ENCODE assay signal across 36 cellular contexts in the genomic region with DNA sequence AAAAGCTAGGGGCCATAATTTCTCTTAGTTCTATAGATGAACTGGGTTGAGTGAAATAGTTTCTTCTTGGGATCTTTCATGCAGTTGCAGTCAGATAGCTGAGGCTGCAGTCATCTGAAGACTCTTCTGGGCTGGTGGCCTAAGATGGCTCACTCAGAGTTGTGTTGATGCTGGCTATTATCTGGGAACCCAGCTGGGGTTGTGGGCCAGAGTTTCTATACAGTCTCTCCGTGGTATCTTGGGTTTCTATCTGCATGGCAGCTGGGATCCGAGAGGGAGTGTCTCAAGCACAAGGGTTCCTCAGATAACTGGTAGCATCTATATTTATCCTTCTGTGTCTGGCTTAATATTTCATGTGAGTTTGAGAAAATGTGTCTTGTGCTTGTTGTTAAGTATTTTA. TPM values are rescaled to one million over a fixed set of nuclear protein-coding genes. Genes with fewer than 3 reads are reported as not detected.
"Had no signal": no experiment of that assay in that cellular context is flagged by ENCODE, and none has a peak within 500 bp of the region (broad histone marks: within the 10 kb centered on the region; RNA-seq: fewer than 3 reads in every experiment).

No MANE protein-coding gene starts in this region.

- H3K27me3 ChIP-seq: brain microvascular endothelial cell had no signal

- H3K27ac ChIP-seq: brain microvascular endothelial cell, SK-N-MC, WERI-Rb-1 had no signal

- H3K4me3 ChIP-seq: SK-N-MC had no signal

- H3K36me3 ChIP-seq: brain microvascular endothelial cell, WERI-Rb-1 had no signal

- ATAC-seq: activated CD8-positive, alpha-beta memory T cell treated with anti-CD3 and anti-CD28 coated beads, Interleukin-2, amount 10 ng/mL, durations not matched to agents 7 days and 5 days; activated T-cell treated with anti-CD3 and anti-CD28 coated beads, Interleukin-2, amount 50 U/mL, for 72 hours; activated T-helper 17 cell treated with anti-CD3 and anti-CD28 coated beads, Interleukin-2, amount 50 U/mL, for 72 hours had no signal

- DNase-seq: activated CD4-positive, alpha-beta memory T cell treated with anti-CD3 and anti-CD28 coated beads, Interleukin-2, amount 10 ng/mL, durations not matched to agents 7 days and 5 days; activated CD4-positive, alpha-beta T cell treated with anti-CD3 and anti-CD28 coated beads for 1 hour; activated CD4-positive, alpha-beta T cell treated with anti-CD3 and anti-CD28 coated beads for 48 hours; activated CD4-positive, CD25-positive, alpha-beta regulatory T cell; activated CD8-positive, alpha-beta memory T cell treated with anti-CD3 and anti-CD28 coated beads for 24 hours; activated CD8-positive, alpha-beta memory T cell treated with anti-CD3 and anti-CD28 coated beads, Interleukin-2, amount 10 ng/mL, durations not matched to agents 7 days and 5 days; activated effector memory CD4-positive, alpha-beta T cell treated with anti-CD3 and anti-CD28 coated beads, Interleukin-2, amount 50 U/mL, for 16 hours; activated naive CD4-positive, alpha-beta T cell; activated naive CD4-positive, alpha-beta T cell treated with anti-CD3 and anti-CD28 coated beads, Interleukin-2, amount 50 U/mL, for 16 hours; activated naive CD8-positive, alpha-beta T cell treated with anti-CD3 and anti-CD28 coated beads for 36 hours; activated T-cell treated with anti-CD3 and anti-CD28 coated beads, Interleukin-2, amount 50 U/mL, for 1 hour; activated T-cell treated with anti-CD3 and anti-CD28 coated beads, Interleukin-2, amount 50 U/mL, for 72 hours; amniotic stem cell; aorta; brain microvascular endothelial cell; central memory CD4-positive, alpha-beta T cell; Karpas-422; KBM-7; NCI-H1105; NCI-H1417 treated with DMSO at 0.1 percent for 48 hours; NCI-H187 treated with DMSO at 0.1 percent for 48 hours; NCI-H2081; NCI-H2171 treated with DMSO at 0.1 percent for 48 hours; NCI-H2227 treated with DMSO at 0.1 percent for 48 hours; NCI-H446; NCI-H510A treated with DMSO at 0.1 percent for 48 hours; NCI-H69; NCI-H82; Right ventricle myocardium superior; T1000; WERI-Rb-1 had no signal

RNA-seq across cellular contexts. Expression of a gene that starts 21.1 kb away (rescaled TPM):
- total RNA-seq: activated CD4-positive, alpha-beta memory T cell treated with anti-CD3 and anti-CD28 coated beads, Interleukin-2, amount 10 ng/mL, durations not matched to agents 7 days and 5 days; activated CD8-positive, alpha-beta memory T cell treated with anti-CD3 and anti-CD28 coated beads, Interleukin-2, amount 10 ng/mL, durations not matched to agents 7 days and 5 days; activated naive CD8-positive, alpha-beta T cell treated with anti-CD3 and anti-CD28 coated beads for 36 hours; activated T-cell treated with anti-CD3 and anti-CD28 coated beads, Interleukin-2, amount 50 U/mL, for 72 hours; activated T-helper 17 cell treated with anti-CD3 and anti-CD28 coated beads, Interleukin-2, amount 50 U/mL, for 72 hours; MCF 10A; T-helper 1 cell treated with Interleukin-12 subunit alpha and Interleukin-12 subunit beta and Interleukin-4 antibody, amounts not matched to agents 30 ng/mL and 1 ng/mL, for 36 hours; T-helper 2 cell treated with Interferon-gamma antibody and Interleukin-4, amounts not matched to agents 100 ng/mL and 5 ng/mL, for 36 hours had no signal
